Comparison of ENCODE assay signal across 30 cellular contexts in the genomic region with DNA sequence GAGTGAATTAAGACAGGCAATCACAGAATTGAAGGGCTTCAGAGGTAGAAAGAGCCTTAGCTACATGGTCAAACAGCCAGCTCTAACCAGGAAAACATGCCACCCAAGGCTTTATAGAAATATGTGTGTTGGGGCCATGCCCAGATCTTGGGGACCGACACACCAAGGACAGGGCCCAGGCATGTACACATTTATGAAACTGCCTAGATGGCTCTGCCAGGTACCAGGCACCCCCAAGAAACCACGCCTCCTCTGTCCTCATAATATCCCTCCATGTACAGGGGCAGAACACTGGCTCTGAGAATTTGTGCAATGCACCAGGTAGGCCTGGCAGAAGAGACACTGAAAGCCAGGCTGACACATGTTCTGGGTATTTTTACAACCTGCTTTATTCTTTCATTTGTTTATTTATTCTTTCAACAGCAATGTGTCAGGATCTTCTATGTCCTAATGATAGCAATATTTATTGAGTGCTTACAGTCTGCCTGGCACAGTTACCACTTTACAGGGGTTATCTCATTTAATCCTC.
"Had no signal": no experiment of that assay in that cellular context is flagged by ENCODE, and none has a peak within 500 bp of the region (broad histone marks: within the 10 kb centered on the region; RNA-seq: fewer than 3 reads in every experiment).

No MANE protein-coding gene starts in this region.

- H3K9me3 ChIP-seq: gastrocnemius medialis, heart left ventricle had no signal

- ATAC-seq: activated CD8-positive, alpha-beta T cell treated with anti-CD3 and anti-CD28 coated beads for 36 hours; activated T-cell treated with anti-CD3 and anti-CD28 coated beads, Interleukin-2, amount 50 U/mL, for 4 hours; activated T-helper 17 cell treated with anti-CD3 and anti-CD28 coated beads, Interleukin-2, amount 50 U/mL, for 72 hours; esophagus mucosa; foreskin keratinocyte; gastrocnemius medialis; heart left ventricle; WTC11 had no signal

- H3K36me3 ChIP-seq: brain microvascular endothelial cell, gastrocnemius medialis, heart left ventricle had no signal

- H3K4me1 ChIP-seq: foreskin keratinocyte, gastrocnemius medialis, heart left ventricle had no signal

- DNase-seq: activated CD4-positive, alpha-beta T cell treated with anti-CD3 and anti-CD28 coated beads for 1 hour; activated CD4-positive, alpha-beta T cell treated with anti-CD3 and anti-CD28 coated beads for 4 hours; activated CD4-positive, alpha-beta T cell treated with anti-CD3 and anti-CD28 coated beads, Interleukin-2, amount 50 U/mL, for 1 hour; activated CD4-positive, alpha-beta T cell treated with anti-CD3 and anti-CD28 coated beads, Interleukin-2, amount 50 U/mL, for 48 hours; activated CD8-positive, alpha-beta memory T cell treated with anti-CD3 and anti-CD28 coated beads for 24 hours; activated CD8-positive, alpha-beta T cell treated with anti-CD3 and anti-CD28 coated beads for 36 hours; activated effector memory CD4-positive, alpha-beta T cell treated with Interleukin-2 at 50 U/mL for 16 hours; activated gamma-delta T cell treated with Interleukin-2 at 50 U/mL for 16 hours; activated naive CD4-positive, alpha-beta T cell treated with anti-CD3 and anti-CD28 coated beads, Interleukin-2, amount 50 U/mL, for 16 hours; activated naive CD4-positive, alpha-beta T cell treated with Interleukin-2 at 50 U/mL for 16 hours; activated T-cell treated with anti-CD3 and anti-CD28 coated beads, Interleukin-2, amount 50 U/mL, for 4 hours; amniotic stem cell; anterior cingulate cortex; brain microvascular endothelial cell; dorsolateral prefrontal cortex; effector memory CD4-positive, alpha-beta T cell; endodermal cell; foreskin keratinocyte; gastrocnemius medialis; glutamatergic neuron; heart left ventricle; T-helper 2 cell had no signal

- H3K4me3 ChIP-seq: coronary artery, dorsolateral prefrontal cortex, gastrocnemius medialis, heart left ventricle had no signal

- H3K27ac ChIP-seq: brain microvascular endothelial cell, coronary artery, dorsolateral prefrontal cortex, foreskin keratinocyte, gastrocnemius medialis, heart left ventricle, VCaP had no signal

- FAIRE-seq: astrocyte, bronchial epithelial cell, TTC549 had no signal

- H3K27me3 ChIP-seq: brain microvascular endothelial cell, foreskin keratinocyte, gastrocnemius medialis had no signal
